1 cellular context compared by ENCODE assay signal in genomic region chr1:24934300-24935195, GRCh38.
A peak's percentile ranks its signal among the peaks of the same experiment; 100 is the strongest.
TF ChIP-seq lines count a peak whose summit lies in the region.

No MANE protein-coding gene starts in this region.

TF ChIP-seq in K562, 482 proteins besides CTCF, POLR2A, EP300 and RAD21:
- TF ChIP-seq EZH2 (IDR thresholded peaks at IDR 0.05; ENCODE audit: borderline replicate concordance, low read depth, low read length), result 0 out of 2 replicates have a peak, but pooled peaks have one; percentile 18
- TF ChIP-seq RNF2 (IDR thresholded peaks at IDR 0.05), result no peak
- TF ChIP-seq RBM25 (IDR thresholded peaks at IDR 0.05; ENCODE audit: low read depth, low read length, severe bottlenecking), result peak; percentile 71
